1 cellular context compared by ENCODE assay signal in the genomic region with DNA sequence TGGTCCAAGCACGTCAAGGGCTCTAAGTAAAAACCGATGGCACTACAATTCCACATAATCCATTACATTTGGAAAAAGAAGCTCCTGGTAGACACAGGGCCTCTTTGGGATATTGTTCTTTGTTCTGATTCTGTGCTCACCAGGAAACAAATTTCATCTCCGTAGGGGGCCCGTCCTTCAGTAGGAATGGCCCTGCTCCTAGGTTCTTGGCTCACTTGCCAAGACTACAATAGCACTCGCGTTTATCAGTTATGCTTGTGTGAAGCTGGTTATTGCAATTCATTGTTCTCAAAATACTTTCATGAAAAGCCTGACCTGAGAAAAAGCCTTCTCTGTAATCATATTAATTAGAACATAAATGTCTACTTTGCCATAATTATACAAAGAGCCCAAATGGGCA.
TF ChIP-seq lines count a peak whose summit lies in the region.

No MANE protein-coding gene starts in this region.

TF ChIP-seq in SK-N-SH treated with all-trans-retinoic acid at 6 μM for 48 hours, 23 proteins besides CTCF, POLR2A, EP300 and RAD21 (continued from another document):
- no peak for TF ChIP-seq PPARA (CRISPR knock-in tag; IDR thresholded peaks at IDR 0.05; ENCODE audit: borderline replicate concordance)
- TF ChIP-seq ISL1 (CRISPR knock-in tag; IDR thresholded peaks at IDR 0.05) = no peak
- TF ChIP-seq CSDC2 (CRISPR knock-in tag; IDR thresholded peaks at IDR 0.05) = no peak
- no peak for TF ChIP-seq ZNF565 (CRISPR knock-in tag; conservative IDR thresholded peaks at IDR 0.05; ENCODE audit: low read depth)
- TF ChIP-seq RARB (CRISPR knock-in tag; IDR thresholded peaks at IDR 0.05) = no peak
- no peak for TF ChIP-seq PATZ1 (CRISPR knock-in tag; IDR thresholded peaks at IDR 0.05; ENCODE audit: borderline replicate concordance)
- no peak for TF ChIP-seq TOX (CRISPR knock-in tag; IDR thresholded peaks at IDR 0.05; ENCODE audit: borderline replicate concordance)
- TF ChIP-seq GLIS3 (CRISPR knock-in tag; IDR thresholded peaks at IDR 0.05) = no peak
- TF ChIP-seq BACH2 (CRISPR knock-in tag; IDR thresholded peaks at IDR 0.05; ENCODE audit: borderline replicate concordance) = no peak
- TF ChIP-seq ZNF70 (CRISPR knock-in tag; IDR thresholded peaks at IDR 0.05) = no peak
- TF ChIP-seq, protein P1, sequence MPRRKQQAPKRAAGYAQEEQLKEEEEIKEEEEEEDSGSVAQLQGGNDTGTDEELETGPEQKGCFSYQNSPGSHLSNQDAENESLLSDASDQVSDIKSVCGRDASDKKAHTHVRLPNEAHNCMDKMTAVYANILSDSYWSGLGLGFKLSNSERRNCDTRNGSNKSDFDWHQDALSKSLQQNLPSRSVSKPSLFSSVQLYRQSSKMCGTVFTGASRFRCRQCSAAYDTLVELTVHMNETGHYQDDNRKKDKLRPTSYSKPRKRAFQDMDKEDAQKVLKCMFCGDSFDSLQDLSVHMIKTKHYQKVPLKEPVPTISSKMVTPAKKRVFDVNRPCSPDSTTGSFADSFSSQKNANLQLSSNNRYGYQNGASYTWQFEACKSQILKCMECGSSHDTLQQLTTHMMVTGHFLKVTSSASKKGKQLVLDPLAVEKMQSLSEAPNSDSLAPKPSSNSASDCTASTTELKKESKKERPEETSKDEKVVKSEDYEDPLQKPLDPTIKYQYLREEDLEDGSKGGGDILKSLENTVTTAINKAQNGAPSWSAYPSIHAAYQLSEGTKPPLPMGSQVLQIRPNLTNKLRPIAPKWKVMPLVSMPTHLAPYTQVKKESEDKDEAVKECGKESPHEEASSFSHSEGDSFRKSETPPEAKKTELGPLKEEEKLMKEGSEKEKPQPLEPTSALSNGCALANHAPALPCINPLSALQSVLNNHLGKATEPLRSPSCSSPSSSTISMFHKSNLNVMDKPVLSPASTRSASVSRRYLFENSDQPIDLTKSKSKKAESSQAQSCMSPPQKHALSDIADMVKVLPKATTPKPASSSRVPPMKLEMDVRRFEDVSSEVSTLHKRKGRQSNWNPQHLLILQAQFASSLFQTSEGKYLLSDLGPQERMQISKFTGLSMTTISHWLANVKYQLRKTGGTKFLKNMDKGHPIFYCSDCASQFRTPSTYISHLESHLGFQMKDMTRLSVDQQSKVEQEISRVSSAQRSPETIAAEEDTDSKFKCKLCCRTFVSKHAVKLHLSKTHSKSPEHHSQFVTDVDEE (CRISPR knock-in tag; IDR thresholded peaks at IDR 0.05) = no peak
- no peak for TF ChIP-seq OSR1 (CRISPR knock-in tag; IDR thresholded peaks at IDR 0.05)
- TF ChIP-seq POU6F1 (CRISPR knock-in tag; IDR thresholded peaks at IDR 0.05; ENCODE audit: borderline replicate concordance, low read depth) = no peak
- TF ChIP-seq ZFP30 (CRISPR knock-in tag; IDR thresholded peaks at IDR 0.05) = no peak
- TF ChIP-seq TCF4 (CRISPR knock-in tag; IDR thresholded peaks at IDR 0.05; ENCODE audit: borderline replicate concordance) = no peak
- no peak for TF ChIP-seq ESRRG (CRISPR knock-in tag; IDR thresholded peaks at IDR 0.05)
- TF ChIP-seq, protein P2, sequence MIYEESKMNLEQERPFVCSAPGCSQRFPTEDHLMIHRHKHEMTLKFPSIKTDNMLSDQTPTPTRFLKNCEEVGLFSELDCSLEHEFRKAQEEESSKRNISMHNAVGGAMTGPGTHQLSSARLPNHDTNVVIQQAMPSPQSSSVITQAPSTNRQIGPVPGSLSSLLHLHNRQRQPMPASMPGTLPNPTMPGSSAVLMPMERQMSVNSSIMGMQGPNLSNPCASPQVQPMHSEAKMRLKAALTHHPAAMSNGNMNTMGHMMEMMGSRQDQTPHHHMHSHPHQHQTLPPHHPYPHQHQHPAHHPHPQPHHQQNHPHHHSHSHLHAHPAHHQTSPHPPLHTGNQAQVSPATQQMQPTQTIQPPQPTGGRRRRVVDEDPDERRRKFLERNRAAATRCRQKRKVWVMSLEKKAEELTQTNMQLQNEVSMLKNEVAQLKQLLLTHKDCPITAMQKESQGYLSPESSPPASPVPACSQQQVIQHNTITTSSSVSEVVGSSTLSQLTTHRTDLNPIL (CRISPR knock-in tag; IDR thresholded peaks at IDR 0.05; ENCODE audit: low read depth) = no peak
- TF ChIP-seq ZC3H10 (CRISPR knock-in tag; IDR thresholded peaks at IDR 0.05) = no peak
- TF ChIP-seq ZNF8 (CRISPR knock-in tag; IDR thresholded peaks at IDR 0.05) = no peak
